Comparison of ENCODE assay signal across 30 cellular contexts in the genomic region with DNA sequence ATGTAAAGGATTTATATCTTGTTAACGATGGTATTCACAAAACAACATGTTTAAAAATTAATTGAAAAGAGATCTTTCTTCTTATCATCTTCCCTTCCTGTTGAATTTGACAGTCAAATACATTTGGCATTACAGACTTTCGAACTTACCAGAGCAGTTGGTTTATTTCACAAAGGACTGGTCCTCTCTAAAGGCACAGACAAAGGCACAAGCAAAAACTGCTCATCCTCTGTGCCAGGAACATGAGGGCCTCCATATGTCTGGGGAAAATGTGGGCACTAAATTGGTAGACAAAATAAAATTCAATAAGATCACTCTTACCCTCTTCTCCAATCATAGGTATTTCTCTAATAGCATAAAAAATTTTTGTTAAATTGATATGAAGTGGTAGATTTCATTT.
"Had no signal": no experiment of that assay in that cellular context is flagged by ENCODE, and none has a peak within 500 bp of the region (broad histone marks: within the 10 kb centered on the region; RNA-seq: fewer than 3 reads in every experiment).

No MANE protein-coding gene starts in this region.

- DNase-seq: activated B cell treated with CpG ODN at 0.5 μM for 24 hours; activated CD4-positive, alpha-beta memory T cell treated with anti-CD3 and anti-CD28 coated beads for 36 hours; activated CD4-positive, alpha-beta memory T cell treated with anti-CD3 and anti-CD28 coated beads, Interleukin-2, amount 10 ng/mL, durations not matched to agents 7 days and 5 days; activated CD4-positive, alpha-beta T cell treated with anti-CD3 and anti-CD28 coated beads for 1 hour; activated CD4-positive, alpha-beta T cell treated with anti-CD3 and anti-CD28 coated beads for 36 hours; activated CD4-positive, alpha-beta T cell treated with anti-CD3 and anti-CD28 coated beads for 4 hours; activated CD4-positive, alpha-beta T cell treated with anti-CD3 and anti-CD28 coated beads for 48 hours; activated CD4-positive, alpha-beta T cell treated with anti-CD3 and anti-CD28 coated beads, Interleukin-2, amount 10 ng/mL, durations not matched to agents 24 days and 14 days; activated CD4-positive, alpha-beta T cell treated with anti-CD3 and anti-CD28 coated beads, Interleukin-2, amount 10 ng/mL, durations not matched to agents 7 days and 5 days; activated CD4-positive, alpha-beta T cell treated with anti-CD3 and anti-CD28 coated beads, Interleukin-2, amount 50 U/mL, for 1 hour; activated CD4-positive, alpha-beta T cell treated with anti-CD3 and anti-CD28 coated beads, Interleukin-2, amount 50 U/mL, for 4 hours; activated CD4-positive, alpha-beta T cell treated with anti-CD3 and anti-CD28 coated beads, Interleukin-2, amount 50 U/mL, for 48 hours; activated CD4-positive, CD25-positive, alpha-beta regulatory T cell; activated CD4-positive, CD25-positive, alpha-beta regulatory T cell treated with anti-CD3 and anti-CD28 coated beads, Interleukin-2, amount 50 U/mL, for 72 hours; activated CD8-positive, alpha-beta memory T cell treated with anti-CD3 and anti-CD28 coated beads for 24 hours; activated CD8-positive, alpha-beta memory T cell treated with anti-CD3 and anti-CD28 coated beads, Interleukin-2, amount 10 ng/mL, durations not matched to agents 7 days and 5 days; activated CD8-positive, alpha-beta memory T cell treated with anti-CD3 and anti-CD28 coated beads, Interleukin-2, amount 50 U/mL, for 4 hours; activated CD8-positive, alpha-beta memory T cell treated with anti-CD3 and anti-CD28 coated beads, Interleukin-2, amount 50 U/mL, for 48 hours; activated CD8-positive, alpha-beta T cell treated with anti-CD3 and anti-CD28 coated beads for 36 hours; activated CD8-positive, alpha-beta T cell treated with anti-CD3 and anti-CD28 coated beads, Interleukin-2, amount 10 ng/mL, durations not matched to agents 7 days and 5 days; activated T-cell treated with anti-CD3 and anti-CD28 coated beads for 4 hours; T-cell; T-helper 1 cell; T-helper 17 cell; T-helper 2 cell; T-helper 9 cell; T1000; WERI-Rb-1 had no signal

- ATAC-seq: activated CD4-positive, alpha-beta T cell treated with anti-CD3 and anti-CD28 coated beads for 36 hours; activated CD4-positive, CD25-positive, alpha-beta regulatory T cell treated with anti-CD3 and anti-CD28 coated beads, Interleukin-2, amount 50 U/mL, for 24 hours; activated CD8-positive, alpha-beta memory T cell treated with anti-CD3 and anti-CD28 coated beads, Interleukin-2, amount 10 ng/mL, durations not matched to agents 7 days and 5 days; activated CD8-positive, alpha-beta T cell treated with anti-CD3 and anti-CD28 coated beads for 36 hours; activated CD8-positive, alpha-beta T cell treated with anti-CD3 and anti-CD28 coated beads, Interleukin-2, amount 10 ng/mL, durations not matched to agents 7 days and 5 days; T-cell; T-helper 17 cell; WTC11 had no signal
